Comparison of ENCODE assay signal across 20 cellular contexts in genomic region chr18:57063601-57064000, GRCh38.
DNase-seq lines count a peak whose midpoint lies in the region; FAIRE-seq and TF ChIP-seq lines count a peak whose summit lies in the region.
"Had no signal": no experiment of that assay in that cellular context is flagged by ENCODE, and none has a peak within 500 bp of the region (broad histone marks: within the 10 kb centered on the region; RNA-seq: fewer than 3 reads in every experiment).

No MANE protein-coding gene starts in this region.

- peak overlapping the region; percentile 61; the same call in 1 of the 2 replicates for H2BK5ac ChIP-seq in H1 (ENCODE audit: low read depth, low read length)

- TF ChIP-seq POLR2A in H1 (IDR thresholded peaks at IDR 0.05; ENCODE audit: control extremely low read depth in 1 of 2, low read depth in 2 of 2, low read length in 2 of 2) = no peak

- H3K9ac ChIP-seq in H1 (replicated peaks in 1 of 4; ENCODE audit: extremely low read depth in 1 of 4, low read depth in 3 of 4, low read length in 3 of 4) = no peak overlapping the region
- H3K9ac ChIP-seq: GM23248 had no signal

- CTCF ChIA-PET in H1 (lab: Charles Lee; ENCODE audit: partially characterized antibody) = interaction anchor here (0.5 to 1.5 kb wide), 4 partner anchors 16 to 239 kb away, joined by 3 read pairs; no protein-coding TSS in a partner anchor

- no peaks in the 10 kb centered on the region for H3K79me1 ChIP-seq in H1 (ENCODE audit: low read depth, low read length)

- H3K14ac ChIP-seq in H1 (ENCODE audit: insufficient read length) = no peak overlapping the region

- no peaks in the 10 kb centered on the region for H3K9me3 ChIP-seq in H1 (ENCODE audit: insufficient read depth in 2 of 2, low read depth in 1 of 2, low read length in 1 of 2)
- H3K9me3 ChIP-seq: A549, Caco-2 had no signal

- H3K36me3 Mint-ChIP-seq in neural crest cell (ENCODE audit: low read depth) = no peaks in the 10 kb centered on the region

- no peak overlapping the region for H3K56ac ChIP-seq in H1 (replicated peaks; ENCODE audit: insufficient read length, low read depth, low read length)

- H4K8ac ChIP-seq in H1 (ENCODE audit: extremely low read depth, insufficient read depth, low read length) = no peak overlapping the region

- no peaks in the 10 kb centered on the region for H3K23me2 ChIP-seq in H1 (ENCODE audit: low read depth, low read length)

- FAIRE-seq in H1 (lab: Jason Lieb, UNC) = no peak
- FAIRE-seq: A549, GM12891, GM19239, H54 had no signal

- H2AFZ ChIP-seq in H1 (ENCODE audit: low read length) = no peak overlapping the region
- H2AFZ ChIP-seq: GM23248 had no signal

- no peak overlapping the region for H3K4me3 Mint-ChIP-seq in neural crest cell
- H3K4me3 Mint-ChIP-seq: CD4-positive, alpha-beta T cell; HFFc6 had no signal

- peak overlapping the region; percentile 2; the same call in 1 of the 2 replicates for H2AK5ac ChIP-seq in H1 (ENCODE audit: low read depth, low read length)

- H4K5ac ChIP-seq in H1 (ENCODE audit: insufficient read length, low read depth, low read length) = peak overlapping the region; percentile 9

- no peaks in the 10 kb centered on the region for H3K9me3 Mint-ChIP-seq in neural crest cell
- H3K9me3 Mint-ChIP-seq: CD4-positive, alpha-beta T cell; HFFc6 had no signal

- no peak overlapping the region for H3K4me3 ChIP-seq in H1 (ENCODE audit: extremely low read depth in 1 of 4, insufficient read depth in 2 of 4, low read depth in 3 of 4, low read length in 4 of 4)
- no peak overlapping the region for H3K4me3 ChIP-seq in H7 (ENCODE audit: insufficient read depth, low read depth, low read length)
- H3K4me3 ChIP-seq: A549, GM23248 had no signal

- peak overlapping the region; percentile 91 for H3K27ac Mint-ChIP-seq in neural crest cell (ENCODE audit: unreplicated experiment)
- H3K27ac Mint-ChIP-seq: CD4-positive, alpha-beta T cell; HFFc6 had no signal

- H2BK12ac ChIP-seq in H1 (ENCODE audit: low read depth, low read length) = peak overlapping the region; percentile 84; the same call in 1 of the 2 replicates

- TF ChIP-seq CTCF in H1 (IDR thresholded peaks at IDR 0.05; ENCODE audit: control extremely low read depth in 1 of 3, insufficient read depth in 1 of 3, low read depth in 1 of 3, low read length in 3 of 3) = no peak
- TF ChIP-seq CTCF in neural crest cell (conservative IDR thresholded peaks at IDR 0.05) = no peak
- TF ChIP-seq CTCF in GM10266 (IDR thresholded peaks at IDR 0.05; ENCODE audit: control insufficient read depth, insufficient read depth, low read depth, missing control alignments) = no peak

- H2BK120ac ChIP-seq in H1 (replicated peaks; ENCODE audit: low read depth, low read length) = peak overlapping the region; percentile 77

- H2BK20ac ChIP-seq in H1 (ENCODE audit: low read length) = peak overlapping the region; percentile 93; the same call in 1 of the 2 replicates

- H3K79me2 ChIP-seq in H1 (ENCODE audit: control insufficient read depth in 1 of 2, insufficient read depth in 2 of 2, low read length in 2 of 2) = no peaks in the 10 kb centered on the region

- H3K18ac ChIP-seq in H1 (ENCODE audit: extremely low read depth, low read length) = no peak overlapping the region

- H3K23ac ChIP-seq in H1 (ENCODE audit: insufficient read length) = no peak overlapping the region

- peak overlapping the region; percentile 91 for H4K91ac ChIP-seq in H1 (replicated peaks; ENCODE audit: insufficient read length, low read length)

- peaks cover 0 to 10% (median 0%) of the 10 kb centered on the region in 4 experiments; a peak in 2 of 7 replicates for H3K4me1 ChIP-seq in H1 (replicated peaks in 1 of 4; ENCODE audit: control insufficient read depth in 3 of 4, insufficient read depth in 4 of 4, low read length in 3 of 4)
- H3K4me1 ChIP-seq: A549, Caco-2 had no signal

- H3K36me3 ChIP-seq in H1 (ENCODE audit: control insufficient read depth in 2 of 4, insufficient read depth in 4 of 4, low read length in 3 of 4) (no peaks in the 10 kb centered on the region), H7 (replicated peaks; ENCODE audit: control insufficient read depth, insufficient read depth, low read length) (no peaks in the 10 kb centered on the region)

- H2BK15ac ChIP-seq in H1 (ENCODE audit: low read length) = no peak overlapping the region; the same call in 1 of the 2 replicates

- H3K27me3 ChIP-seq in H1 (replicated peaks in 1 of 4; ENCODE audit: control insufficient read depth in 3 of 4, extremely low read depth in 1 of 4, insufficient read depth in 3 of 4, low read length in 3 of 4) (no peaks in the 10 kb centered on the region), H7 (ENCODE audit: control insufficient read depth, insufficient read depth, low read length) (no peaks in the 10 kb centered on the region)

- no peaks in the 10 kb centered on the region for H3K27me3 Mint-ChIP-seq in neural crest cell (ENCODE audit: low read depth)

- DNase-seq in NCI-H82 treated with DMSO at 0.1 percent for 48 hours (lab: John Stamatoyannopoulos, UW; ENCODE audit: unreplicated experiment) (peak; percentile 1), NCI-H82 (lab: John Stamatoyannopoulos, UW) (no peak), H1 (ENCODE audit: low read depth in 1 of 2, low spot score in 2 of 2) (no peak), neural crest cell (ENCODE audit: low read depth, low spot score) (no peak), NCI-H1105 (lab: John Stamatoyannopoulos, UW) (no peak), GM10266 (ENCODE audit: extremely low spot score) (no peak), H7 (no peak), RPMI8226 (no peak)
- DNase-seq: AML-193; Caco-2; CD4-positive, alpha-beta T cell; DMS153; GM23248; HFFc6 had no signal

- peaks cover 15% of the 10 kb centered on the region for H3K4me1 Mint-ChIP-seq in neural crest cell

- peak overlapping the region; percentile 91 for H3K4ac ChIP-seq in H1 (replicated peaks; ENCODE audit: insufficient read length, low read depth, low read length)

- TF ChIP-seq EP300 in H1 (IDR thresholded peaks at IDR 0.05; ENCODE audit: borderline replicate concordance in 1 of 2, low read depth in 2 of 2, low read length in 2 of 2) = no peak

- TF ChIP-seq RAD21 in H1 (IDR thresholded peaks at IDR 0.05 in 1 of 2, conservative IDR thresholded peaks at IDR 0.05 in 1 of 2; ENCODE audit: low read depth in 2 of 2, low read length in 2 of 2) = no peak

- no peak overlapping the region for H3K27ac ChIP-seq in H1 (ENCODE audit: low read depth, low read length)
- H3K27ac ChIP-seq: 22Rv1, A549, C4-2B, GM23248 had no signal

- POLR2A ChIA-PET in H1 (lab: Charles Lee; ENCODE audit: partially characterized antibody) = interaction anchor here (0.6 to 1.5 kb wide), 2 partner anchors 12 to 318 kb away, joined by 3 to 6 read pairs; no protein-coding TSS in a partner anchor

- 87% methylated on average over 3 of the region's 3 CpGs; no CpG with 5 or more reads in 1 of the 2 experiments for WGBS in H1 (ENCODE audit: extremely low coverage in 1 of 2, insufficient coverage in 1 of 2, insufficient read length in 1 of 2, insufficient replicate concordance in 2 of 2, low coverage in 1 of 2, low lambda C conversion rate in 2 of 2, missing lambda C conversion rate in 1 of 2), 2 experiments

- H3K4me2 ChIP-seq in H1 (ENCODE audit: insufficient read depth in 1 of 2, low read depth in 2 of 2, low read length in 2 of 2) = no peak overlapping the region
- H3K4me2 ChIP-seq: A549 had no signal

- H4K20me1 ChIP-seq in H1 (replicated peaks in 1 of 2; ENCODE audit: control insufficient read depth in 1 of 2, insufficient read depth in 2 of 2, low read length in 2 of 2) = no peaks in the 10 kb centered on the region

TF ChIP-seq in H1, 55 proteins besides CTCF, POLR2A, EP300 and RAD21:
- TF ChIP-seq MAFK (IDR thresholded peaks at IDR 0.05; ENCODE audit: low read depth, low read length) (no peak), CEBPB (IDR thresholded peaks at IDR 0.05; ENCODE audit: low read depth, low read length) (no peak), PHF8 (conservative IDR thresholded peaks at IDR 0.05; ENCODE audit: low read depth, low read length) (no peak), SIN3A (conservative IDR thresholded peaks at IDR 0.05 in 1 of 2, IDR thresholded peaks at IDR 0.05 in 1 of 2; ENCODE audit: low read depth in 1 of 2, low read length in 2 of 2) (no peak), TBP (IDR thresholded peaks at IDR 0.05; ENCODE audit: low read depth, low read length) (no peak)
